ENCODE assay signal across 8 cellular contexts in the genomic region with DNA sequence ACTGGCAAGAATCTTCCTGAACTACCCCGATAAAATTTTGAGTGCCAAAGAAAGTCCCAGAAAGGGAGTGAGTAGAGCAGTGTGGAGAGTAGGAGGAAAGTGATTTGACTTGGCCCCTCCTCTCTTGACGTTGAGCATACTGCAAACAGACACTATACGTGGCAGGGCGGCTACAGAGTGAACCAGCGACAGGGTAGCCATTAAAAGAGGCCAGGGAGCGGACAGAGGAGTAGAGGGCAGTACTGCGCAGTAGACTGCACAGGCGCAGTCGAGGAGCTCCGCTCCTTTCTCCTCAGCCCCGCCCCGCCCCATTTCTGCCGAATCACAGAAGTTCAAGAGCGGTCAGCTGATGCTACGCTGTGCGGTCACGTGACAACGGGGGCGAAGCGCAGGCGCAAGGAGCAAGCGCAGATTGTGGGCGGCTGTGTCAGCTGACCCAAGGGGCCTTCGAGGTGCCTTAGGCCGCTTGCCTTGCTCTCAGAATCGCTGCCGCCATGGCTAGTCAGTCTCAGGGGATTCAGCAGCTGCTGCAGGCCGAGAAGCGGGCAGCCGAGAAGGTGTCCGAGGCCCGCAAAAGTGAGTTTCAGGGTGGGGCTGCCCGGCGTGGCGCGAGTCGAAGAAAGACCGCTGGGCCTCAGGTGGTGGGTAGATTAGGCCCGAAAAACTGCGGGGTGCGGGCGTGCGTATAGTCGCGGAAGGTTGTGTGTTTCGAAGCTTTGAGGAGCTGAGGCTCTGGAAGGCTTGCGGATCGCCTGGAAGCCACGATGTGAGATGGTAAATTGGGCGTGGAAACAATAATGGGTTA. TPM values are rescaled to one million over a fixed set of nuclear protein-coding genes. Genes with fewer than 3 reads are reported as not detected.
A peak's percentile ranks its signal among the peaks of the same experiment; 100 is the strongest.
DNase-seq lines count a peak whose midpoint lies in the region; ATAC-seq and TF ChIP-seq lines count a peak whose summit lies in the region.

A gene with protein sequence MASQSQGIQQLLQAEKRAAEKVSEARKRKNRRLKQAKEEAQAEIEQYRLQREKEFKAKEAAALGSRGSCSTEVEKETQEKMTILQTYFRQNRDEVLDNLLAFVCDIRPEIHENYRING (plus strand): TSS at position 425 of the 805 bp plus-strand sequence. CDS start 70 bp downstream, at position 495.

- peak; percentile 96 for TF ChIP-seq POLR2A in transverse colon (IDR thresholded peaks at IDR 0.05)

- peak within 1 kb of the TSS; percentile 96 for H4K12ac ChIP-seq in trophoblast cell (ENCODE audit: low read depth, low read length)

- peak within 1 kb of the TSS; percentile 70 for H3K27ac ChIP-seq in trophoblast cell (ENCODE audit: low read depth, low read length)
- H3K27ac ChIP-seq in transverse colon: peak within 1 kb of the TSS; percentile 92 to 98 (median 94)

- peaks cover under 1% of the 10 kb centered on the region for H3K36me3 ChIP-seq in adipocyte (ENCODE audit: control insufficient read depth, insufficient read depth, low read length, severe bottlenecking)
- H3K36me3 ChIP-seq in trophoblast cell (ENCODE audit: control insufficient read depth in 1 of 2, insufficient read depth in 2 of 2, low read length in 2 of 2): peaks cover 2% of the 10 kb centered on the region in 2 experiments
- peaks cover 0 to 2% (median 0%) of the 10 kb centered on the region in 4 donors for H3K36me3 ChIP-seq in transverse colon

- H2BK12ac ChIP-seq in trophoblast cell (ENCODE audit: low read length): no peak within 1 kb of the TSS

- H3K14ac ChIP-seq in trophoblast cell (ENCODE audit: low read length): peak within 1 kb of the TSS; percentile 87

- peaks cover 40% of the 10 kb centered on the region for H3K4me1 ChIP-seq in adipocyte (ENCODE audit: control insufficient read depth, insufficient read depth, low read length)
- peaks cover 6 to 7% of the 10 kb centered on the region in 2 experiments for H3K4me1 ChIP-seq in trophoblast cell (ENCODE audit: control insufficient read depth in 1 of 2, insufficient read depth in 2 of 2, low read length in 2 of 2)
- H3K4me1 ChIP-seq in transverse colon: peaks cover 22 to 48% (median 41%) of the 10 kb centered on the region in 4 donors

- peak within 1 kb of the TSS; percentile 88 for H2AK5ac ChIP-seq in trophoblast cell (ENCODE audit: low read length)

- H3K4ac ChIP-seq in trophoblast cell (ENCODE audit: low read depth, low read length): peak within 1 kb of the TSS; percentile 97

- H3K9me3 ChIP-seq in adipocyte (ENCODE audit: control insufficient read depth, low read length) (no peaks in the 10 kb centered on the region), trophoblast cell (ENCODE audit: insufficient read depth, low read depth, low read length) (no peaks in the 10 kb centered on the region), transverse colon (no peaks in the 10 kb centered on the region)

- peak within 1 kb of the TSS; percentile 86 for H2BK120ac ChIP-seq in trophoblast cell (ENCODE audit: insufficient read depth, low read length, poor library complexity)

- intact Hi-C loops in cardiac septum (cut with DNase I) (loop anchor here (1.0 to 10.0 kb wide), 2 partner anchors 24 to 183 kb away; partner anchors contain the start of gene TMEM268), transverse colon (cut with DNase I; ENCODE audit: low total_unique reads) (loop anchor here (10.0 kb wide), 1 partner anchor 83 kb away; the partner anchor contains the start of gene WHRN)

- no CpG with 5 or more reads among the region's 50 CpGs for WGBS in trophoblast cell (ENCODE audit: extremely low coverage, insufficient coverage, insufficient read length)
- WGBS in transverse colon (ENCODE audit: low coverage in 1 of 2), 2 donors: 0 to 1% methylated on average over 5 to 50 of the region's 50 CpGs

- H2AFZ ChIP-seq in trophoblast cell (ENCODE audit: insufficient read depth, low read length, poor library complexity): peak within 1 kb of the TSS; percentile 80

- peak within 1 kb of the TSS; percentile 96 for H4K8ac ChIP-seq in trophoblast cell (ENCODE audit: low read depth, low read length)

- H3K9ac ChIP-seq in adipocyte (ENCODE audit: low read length) (peak within 1 kb of the TSS; percentile 100), trophoblast cell (ENCODE audit: low read length) (peak within 1 kb of the TSS; percentile 94)

- no peak within 1 kb of the TSS for H3K23ac ChIP-seq in trophoblast cell (ENCODE audit: low read length)

- in situ Hi-C loops in transverse colon (cut with MboI; ENCODE audit: low pct_ligation_motif_present in 1 of 4, low pct_unique_long_range_greater_than_20kb in 1 of 4, low sequenced_read_pairs in 3 of 4): no loop called here

- H3K4me2 ChIP-seq in trophoblast cell (ENCODE audit: low read length): peak within 1 kb of the TSS; percentile 77

- H3K27me3 ChIP-seq in adipocyte (replicated peaks; ENCODE audit: control insufficient read depth, insufficient read depth, low read length) (no peaks in the 10 kb centered on the region), trophoblast cell (ENCODE audit: insufficient read depth, low read length) (no peaks in the 10 kb centered on the region), transverse colon (no peaks in the 10 kb centered on the region)

- no peak for TF ChIP-seq EP300 in transverse colon (IDR thresholded peaks at IDR 0.05; ENCODE audit: low read depth)

- H2BK5ac ChIP-seq in trophoblast cell (ENCODE audit: low read depth, low read length, poor library complexity): peak within 1 kb of the TSS; percentile 76

- TF ChIP-seq CTCF in GM12875 (IDR thresholded peaks at IDR 0.05; ENCODE audit: borderline replicate concordance, insufficient read depth, low read depth, low read length) (no peak), transverse colon (IDR thresholded peaks at IDR 0.05) (no peak)

- H3K4me3 ChIP-seq in GM12875 (ENCODE audit: low read depth, low read length): peak within 1 kb of the TSS; percentile 89
- peak within 1 kb of the TSS; percentile 94 for H3K4me3 ChIP-seq in adipocyte (ENCODE audit: low read length)
- H3K4me3 ChIP-seq in trophoblast cell (ENCODE audit: low read depth, low read length): peak within 1 kb of the TSS; percentile 93
- peak within 1 kb of the TSS; percentile 66 to 88 (median 81) for H3K4me3 ChIP-seq in transverse colon

- H3K79me1 ChIP-seq in trophoblast cell (ENCODE audit: low read length): peaks cover 7% of the 10 kb centered on the region

- H3K79me2 ChIP-seq in trophoblast cell (ENCODE audit: control insufficient read depth, insufficient read depth, low read length, poor library complexity): peaks cover 15% of the 10 kb centered on the region

- peak within 1 kb of the TSS; percentile 94 for H4K91ac ChIP-seq in trophoblast cell (ENCODE audit: low read depth, low read length)

- peak; percentile 95 for ATAC-seq in HG02798 (IDR thresholded peaks at IDR 0.05; ENCODE audit: poor library complexity, unreplicated experiment)

- peak within 1 kb of the TSS; percentile 92 for H3K18ac ChIP-seq in trophoblast cell (ENCODE audit: low read length)

- DNase-seq in NCI-H1436 (lab: John Stamatoyannopoulos, UW) (peak; percentile 99), T follicular helper cell (ENCODE audit: low read depth) (peak; percentile 99), adipocyte (ENCODE audit: low read depth) (peak; percentile 100), cardiac septum (ENCODE audit: low spot score) (peak; percentile 99), trophoblast cell (peak; percentile 99), transverse colon (peak; percentile 100)

RNA-seq across cellular contexts. Expression of the gene that starts here (rescaled TPM):
- 64.6 TPM for total RNA-seq in cardiac septum
- 342 and 358 TPM in 2 replicates for polyA plus RNA-seq in trophoblast cell (2013)
- 100 to 1,000 TPM; 102 to 144 (median 131) TPM for total RNA-seq in transverse colon

Comparison
In these comparisons a context has a peak if more than half of its experiments do, and no peak if none do; other contexts are left out.
1. Peak in every context shown above with its lines: DNase-seq, ATAC-seq, H3K4me3 ChIP-seq and H3K27ac ChIP-seq.